ENCODE assay signal across 8 cellular contexts in the genomic region with DNA sequence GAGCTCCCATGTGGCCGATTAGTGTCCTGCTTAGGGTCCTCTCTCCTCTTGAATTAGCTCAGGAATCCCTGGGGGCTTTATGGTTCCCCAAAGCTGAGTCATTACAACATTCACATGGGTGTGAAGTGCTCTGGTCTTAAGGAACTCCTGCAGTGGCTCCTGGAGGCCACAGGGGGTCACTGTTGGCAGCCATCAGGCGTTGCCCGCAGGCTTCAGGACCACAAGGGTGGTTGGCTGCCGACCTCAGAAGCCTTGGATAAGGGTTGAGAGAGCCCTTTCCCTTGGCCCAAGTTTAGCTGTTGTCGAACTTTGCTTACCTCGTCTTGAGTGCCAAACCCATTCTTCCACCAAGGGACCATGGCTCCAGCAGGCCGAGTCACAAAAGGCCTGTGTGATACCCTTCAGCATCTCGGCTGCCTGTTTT.
DNase-seq lines count a peak whose midpoint lies in the region; ATAC-seq and TF ChIP-seq lines count a peak whose summit lies in the region.

No MANE protein-coding gene starts in this region.

- no peak overlapping the region for H2AFZ ChIP-seq in osteoblast (ENCODE audit: low read length)

- H4K20me1 ChIP-seq in osteoblast (ENCODE audit: insufficient read depth, low read length), result no peaks in the 10 kb centered on the region

- no peaks in the 10 kb centered on the region for H3K4me1 Mint-ChIP-seq in activated CD4-positive, alpha-beta memory T cell treated with anti-CD3 and anti-CD28 coated beads for 36 hours (ENCODE audit: low read depth)

- peak; percentile 65 for TF ChIP-seq CTCF in AG04449 (IDR thresholded peaks at IDR 0.05; ENCODE audit: insufficient read depth, low read length, missing control alignments)
- peak; percentile 91 for TF ChIP-seq CTCF in GM12874 (IDR thresholded peaks at IDR 0.05; ENCODE audit: insufficient read depth, low read depth, low read length)
- TF ChIP-seq CTCF in fibroblast of villous mesenchyme (IDR thresholded peaks at IDR 0.05; ENCODE audit: insufficient read depth, low read depth, low read length), result peak; percentile 90
- TF ChIP-seq CTCF in osteoblast (IDR thresholded peaks at IDR 0.05; ENCODE audit: extremely low read depth, low read depth, low read length), result peak; percentile 75

- H3K4me1 ChIP-seq in osteoblast (ENCODE audit: insufficient read depth, low read length) (no peaks in the 10 kb centered on the region), aorta (ENCODE audit: control insufficient read depth in 1 of 2, insufficient read depth in 2 of 2, low read length in 2 of 2) (no peaks in the 10 kb centered on the region)

- POLR2A ChIA-PET in AG04449 (lab: Yijun Ruan, JAX), result no interaction called here
- POLR2A ChIA-PET in HEK293T (lab: Yijun Ruan, JAX), result no interaction called here
- POLR2A ChIA-PET in activated CD4-positive, alpha-beta memory T cell treated with anti-CD3 and anti-CD28 coated beads for 36 hours (lab: Charles Lee), result no interaction called here

- no peak overlapping the region for H3K4me3 ChIP-seq in AG04449 (ENCODE audit: low read depth, low read length)
- H3K4me3 ChIP-seq in fibroblast of villous mesenchyme (ENCODE audit: low read depth, low read length), result no peak overlapping the region
- no peak overlapping the region for H3K4me3 ChIP-seq in osteoblast (ENCODE audit: insufficient read depth, low read length)
- H3K4me3 ChIP-seq in aorta (ENCODE audit: low read length in 2 of 2), result no peak overlapping the region

- H3K27me3 ChIP-seq in osteoblast (ENCODE audit: insufficient read depth, low read length) (no peaks in the 10 kb centered on the region), aorta (ENCODE audit: control insufficient read depth in 1 of 2, insufficient read depth in 2 of 2, low read length in 1 of 2) (no peaks in the 10 kb centered on the region)

- H3K27me3 Mint-ChIP-seq in activated CD4-positive, alpha-beta memory T cell treated with anti-CD3 and anti-CD28 coated beads for 36 hours, result no peaks in the 10 kb centered on the region

- intact Hi-C loops in activated CD4-positive, alpha-beta memory T cell treated with anti-CD3 and anti-CD28 coated beads for 36 hours (cut with micrococcal nuclease), result loop anchor here (2.0 to 5.0 kb wide), 2 partner anchors 155 to 222 kb away; no protein-coding TSS in a partner anchor
- intact Hi-C loops in aorta (cut with DNase I), result no loop called here

- CTCF ChIA-PET in AG04449 (lab: Yijun Ruan, JAX) (interaction anchor here (1.0 to 3.1 kb wide), 8 partner anchors 9 to 155 kb away, joined by 3 to 17 read pairs (median 4); no protein-coding TSS in a partner anchor), HEK293T (lab: Yijun Ruan, JAX) (interaction anchor here (0.6 to 1.5 kb wide), 4 partner anchors 11 to 155 kb away, joined by 3 to 7 read pairs (median 3); no protein-coding TSS in a partner anchor)
- CTCF ChIA-PET in activated CD4-positive, alpha-beta memory T cell treated with anti-CD3 and anti-CD28 coated beads for 36 hours (lab: Charles Lee), result interaction anchor here (1.2 to 5.8 kb wide), 7 partner anchors 13 to 155 kb away, joined by 3 to 25 read pairs (median 6); no protein-coding TSS in a partner anchor

- no peak overlapping the region for H3K4me3 Mint-ChIP-seq in activated CD4-positive, alpha-beta memory T cell treated with anti-CD3 and anti-CD28 coated beads for 36 hours

- 46 to 47% methylated on average over 8 of the region's 8 CpGs for whole genome bisulfite sequencing in aorta, 2 donors

- no peak overlapping the region for H3K27ac Mint-ChIP-seq in activated CD4-positive, alpha-beta memory T cell treated with anti-CD3 and anti-CD28 coated beads for 36 hours

- no peaks in the 10 kb centered on the region for H3K36me3 Mint-ChIP-seq in activated CD4-positive, alpha-beta memory T cell treated with anti-CD3 and anti-CD28 coated beads for 36 hours

- no peaks in the 10 kb centered on the region for H3K36me3 ChIP-seq in osteoblast (ENCODE audit: insufficient read depth, low read length)
- no peaks in the 10 kb centered on the region for H3K36me3 ChIP-seq in aorta (ENCODE audit: control insufficient read depth in 1 of 2, insufficient read depth in 2 of 2, low read length in 1 of 2)

- no peaks in the 10 kb centered on the region for H3K9me3 ChIP-seq in osteoblast (ENCODE audit: low read depth, low read length)
- H3K9me3 ChIP-seq in aorta (ENCODE audit: control insufficient read depth, low read length), result no peaks in the 10 kb centered on the region

- no peak overlapping the region for H3K27ac ChIP-seq in osteoblast (ENCODE audit: low read depth, low read length)
- no peak overlapping the region for H3K27ac ChIP-seq in aorta (ENCODE audit: low read depth in 1 of 2, low read length in 2 of 2)

- H3K9me3 Mint-ChIP-seq in activated CD4-positive, alpha-beta memory T cell treated with anti-CD3 and anti-CD28 coated beads for 36 hours, result no peaks in the 10 kb centered on the region

- ATAC-seq in aorta (ENCODE audit: low FRiP score), result no peak

- H3K79me2 ChIP-seq in osteoblast (ENCODE audit: insufficient read depth, low read length), result no peaks in the 10 kb centered on the region

- H3K4me2 ChIP-seq in osteoblast (ENCODE audit: insufficient read depth, low read length), result no peak overlapping the region

- DNase-seq in AG04449 (ENCODE audit: low read depth, low spot score), result no peak
- DNase-seq in HEK293T (ENCODE audit: extremely low spot score), result peak; percentile 73
- peak; percentile 6 for DNase-seq in LoVo (ENCODE audit: low spot score)
- peak; percentile 55 for DNase-seq in activated CD4-positive, alpha-beta memory T cell treated with anti-CD3 and anti-CD28 coated beads for 36 hours
- peak; percentile 58 for DNase-seq in fibroblast of villous mesenchyme (ENCODE audit: low read depth)
- DNase-seq in osteoblast (ENCODE audit: insufficient read length, low spot score, missing footprints), result peak; percentile 84
- no peak for DNase-seq in aorta

TF ChIP-seq in HEK293T, 16 proteins besides CTCF, POLR2A, EP300 and RAD21:
- TF ChIP-seq TARDBP (IDR thresholded peaks at IDR 0.05), result no peak
- no peak for TF ChIP-seq PKNOX1 (IDR thresholded peaks at IDR 0.05)
- TF ChIP-seq CTBP1 (IDR thresholded peaks at IDR 0.05; ENCODE audit: borderline replicate concordance), result no peak
- TF ChIP-seq FOXK2 (IDR thresholded peaks at IDR 0.05), result no peak
- TF ChIP-seq L3MBTL2 (conservative IDR thresholded peaks at IDR 0.05), result no peak
- no peak for TF ChIP-seq ARNT (IDR thresholded peaks at IDR 0.05)
- TF ChIP-seq HDGF (IDR thresholded peaks at IDR 0.05; ENCODE audit: borderline replicate concordance), result no peak
- TF ChIP-seq BHLHE40 (IDR thresholded peaks at IDR 0.05; ENCODE audit: borderline replicate concordance), result no peak
TF ChIP-seq in HEK293T: peak in this region for 0.

Comparison
In these comparisons a context has a peak if more than half of its experiments do, and no peak if none do; other contexts are left out.
1. DNase-seq: peak in HEK293T (single experiment), LoVo (single experiment), activated CD4-positive, alpha-beta memory T cell treated with anti-CD3 and anti-CD28 coated beads for 36 hours (single experiment), fibroblast of villous mesenchyme (single experiment) and osteoblast (single experiment); none in AG04449 (single experiment) and aorta (0 of 2).
2. Peak in every context shown above with its lines, with median percentiles within 50 percentile points of each other: CTCF ChIP-seq.